ENCODE assay signal across 9 cellular contexts in the genomic region with DNA sequence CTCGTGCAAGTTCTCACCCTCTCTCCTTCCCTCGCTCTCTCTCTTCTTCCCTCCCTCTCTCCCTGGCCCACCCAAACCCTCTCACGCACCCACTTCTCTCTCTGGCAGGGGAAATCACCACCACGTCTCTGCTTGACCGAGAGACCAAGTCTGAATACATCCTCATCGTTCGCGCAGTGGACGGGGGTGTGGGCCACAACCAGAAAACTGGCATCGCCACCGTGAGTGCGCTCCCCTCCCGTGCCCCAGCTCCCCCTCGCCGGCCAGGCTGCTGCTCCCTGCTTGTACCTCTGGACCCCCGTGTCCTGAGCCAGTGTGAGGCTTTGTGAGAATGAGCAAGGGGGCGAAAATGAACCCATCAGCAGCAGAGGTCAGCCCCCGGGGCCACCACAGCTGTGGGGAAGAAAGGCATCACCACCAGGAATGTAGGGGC. TPM values are rescaled to one million over a fixed set of nuclear protein-coding genes. Genes with fewer than 3 reads are reported as not detected.
DNase-seq lines count a peak whose midpoint lies in the region; ATAC-seq and TF ChIP-seq lines count a peak whose summit lies in the region.
"Had no signal": no experiment of that assay in that cellular context is flagged by ENCODE, and none has a peak within 500 bp of the region (broad histone marks: within the 10 kb centered on the region; RNA-seq: fewer than 3 reads in every experiment).

No MANE protein-coding gene starts in this region.

- peak overlapping the region; percentile 76; the same call in 1 of the 2 replicates for H2AFZ ChIP-seq in MM.1S (ENCODE audit: low read length)

- H3K9me2 ChIP-seq in MM.1S (replicated peaks; ENCODE audit: insufficient read depth, low read length) = no peaks in the 10 kb centered on the region

- H3K27ac ChIP-seq in MM.1S (ENCODE audit: low read length) = peak overlapping the region; percentile 45; the same call in 1 of the 2 replicates
- H3K27ac ChIP-seq in naive thymus-derived CD4-positive, alpha-beta T cell (ENCODE audit: low read depth, low read length) = peak overlapping the region; percentile 18

- peaks cover 12 to 41% (median 25%) of the 10 kb centered on the region in 7 donors for H3K4me1 Mint-ChIP-seq in naive thymus-derived CD4-positive, alpha-beta T cell

- no peaks in the 10 kb centered on the region for H3K27me3 Mint-ChIP-seq in naive thymus-derived CD4-positive, alpha-beta T cell

- H3K9me3 ChIP-seq in MM.1S (replicated peaks; ENCODE audit: insufficient read depth, low read length) = no peaks in the 10 kb centered on the region
- no peaks in the 10 kb centered on the region for H3K9me3 ChIP-seq in naive thymus-derived CD4-positive, alpha-beta T cell (ENCODE audit: control insufficient read depth in 2 of 3, low read length in 3 of 3)

- TF ChIP-seq CTCF in GM12865 (IDR thresholded peaks at IDR 0.05; ENCODE audit: insufficient read depth, low read depth, low read length, missing control alignments) (no peak), MM.1S (IDR thresholded peaks at IDR 0.05; ENCODE audit: low read length) (no peak)

- peak overlapping the region in 9 of 10 donors; percentile 55 to 80 (median 73) for H3K4me3 Mint-ChIP-seq in naive thymus-derived CD4-positive, alpha-beta T cell

- H3K4me1 ChIP-seq in MM.1S (ENCODE audit: low read length) = peaks cover 14% of the 10 kb centered on the region
- H3K4me1 ChIP-seq in naive thymus-derived CD4-positive, alpha-beta T cell (ENCODE audit: control insufficient read depth in 2 of 2, insufficient read depth in 2 of 2, low read length in 2 of 2) = peaks cover 23 to 42% of the 10 kb centered on the region in 2 donors

- POLR2A ChIA-PET in naive thymus-derived CD4-positive, alpha-beta T cell (lab: Charles Lee) = interaction anchor here (0.6 to 1.7 kb wide), 11 partner anchors 12 to 80 kb away, joined by 3 to 15 read pairs (median 4); partner anchors contain the start of gene VSIR

- H3K4me3 ChIP-seq in GM12865 (ENCODE audit: low read depth, low read length) (peak overlapping the region; percentile 3; the same call in 1 of the 2 replicates), MM.1S (ENCODE audit: low read length) (peak overlapping the region; percentile 54; the same call in 1 of the 2 replicates)
- H3K4me3 ChIP-seq in naive thymus-derived CD4-positive, alpha-beta T cell (ENCODE audit: low read length) = peak overlapping the region; percentile 28

- H3K9ac ChIP-seq in MM.1S (ENCODE audit: low read length) = peak overlapping the region; percentile 34; the same call in 1 of the 2 replicates

- H3K9me3 Mint-ChIP-seq in naive thymus-derived CD4-positive, alpha-beta T cell = peaks cover 0 to 4% (median 0%) of the 10 kb centered on the region in 11 donors

- no peaks in the 10 kb centered on the region for H3K36me3 ChIP-seq in MM.1S (replicated peaks; ENCODE audit: insufficient read depth, low read length)
- no peaks in the 10 kb centered on the region for H3K36me3 ChIP-seq in naive thymus-derived CD4-positive, alpha-beta T cell (ENCODE audit: control insufficient read depth in 2 of 3, insufficient read depth in 3 of 3, low read length in 3 of 3)

- CTCF ChIA-PET in naive thymus-derived CD4-positive, alpha-beta T cell (lab: Charles Lee) = interaction anchor here (0.7 to 3.2 kb wide), 8 partner anchors 9 to 381 kb away, joined by 3 to 34 read pairs (median 3); no protein-coding TSS in a partner anchor

- H3F3A ChIP-seq in MM.1S (ENCODE audit: insufficient read depth, low read length) = no peaks in the 10 kb centered on the region

- peaks cover 0 to 4% (median 0%) of the 10 kb centered on the region in 5 donors for H3K36me3 Mint-ChIP-seq in naive thymus-derived CD4-positive, alpha-beta T cell

- peak; percentile 2 for ATAC-seq in GM21360 (IDR thresholded peaks at IDR 0.05; ENCODE audit: unreplicated experiment)
- ATAC-seq in naive thymus-derived CD4-positive, alpha-beta T cell = no peak

- no peaks in the 10 kb centered on the region for H3K27me3 ChIP-seq in MM.1S (replicated peaks; ENCODE audit: insufficient read depth, low read length)
- no peaks in the 10 kb centered on the region for H3K27me3 ChIP-seq in naive thymus-derived CD4-positive, alpha-beta T cell (ENCODE audit: control insufficient read depth in 2 of 2, insufficient read depth in 2 of 2, low read length in 2 of 2)

- peak overlapping the region; percentile 85 for H3K4me2 ChIP-seq in MM.1S (ENCODE audit: low read depth, low read length)

- H4K20me1 ChIP-seq in MM.1S (ENCODE audit: insufficient read depth, low read length) = no peaks in the 10 kb centered on the region

- peak overlapping the region in 8 of 9 donors; percentile 66 to 91 (median 78) for H3K27ac Mint-ChIP-seq in naive thymus-derived CD4-positive, alpha-beta T cell

- in situ Hi-C loops in KBM-7 (cut with MboI; ENCODE audit: low pct_unique_long_range_greater_than_20kb, low sequenced_read_pairs) = no loop called here

- H3K79me2 ChIP-seq in MM.1S (ENCODE audit: low read length) = no peaks in the 10 kb centered on the region

- peak; percentile 52 for DNase-seq in GM12865 (ENCODE audit: low read depth)
- no peak for DNase-seq in MM.1S
- no peak for DNase-seq in naive thymus-derived CD4-positive, alpha-beta T cell
- no peak for DNase-seq in KBM-7
- no peak for DNase-seq in cerebellum (ENCODE audit: low spot score)
- DNase-seq in MV-4-11 (lab: John Stamatoyannopoulos, UW) = no peak
- no peak for DNase-seq in kidney tubule cell (ENCODE audit: low spot score)

- intact Hi-C loops in naive thymus-derived CD4-positive, alpha-beta T cell (cut with micrococcal nuclease) = loop anchor here in 1 of 2 donors (1.0 kb wide), 1 partner anchor 157 kb away; the partner anchor contains the start of gene PSAP

RNA-seq across cellular contexts. Expression of gene C10orf105, which starts 25.5 kb away (rescaled TPM):
- 1 to 10 TPM in 1 of 5 experiments, under 1 TPM in 4; 0.13 to 1.0 (median 0.19) TPM for total RNA-seq in naive thymus-derived CD4-positive, alpha-beta T cell
- not detected for polyA plus RNA-seq in naive thymus-derived CD4-positive, alpha-beta T cell
- total RNA-seq in cerebellum = 1.00 TPM
- total RNA-seq: SK-MEL-5 had no signal

Comparison
In these comparisons a context has a peak if more than half of its experiments do, and no peak if none do; other contexts are left out.
1. H3K4me3 ChIP-seq: peak in every context shown above with its lines; median percentile 54 in MM.1S; 28 in naive thymus-derived CD4-positive, alpha-beta T cell; 3 in GM12865.